Comparison of ENCODE assay signal across 25 cellular contexts in genomic region chr6:36209606-36210005, GRCh38. TPM values are rescaled to one million over a fixed set of nuclear protein-coding genes. Genes with fewer than 3 reads are reported as not detected.
A peak's percentile ranks its signal among the peaks of the same experiment; 100 is the strongest.
DNase-seq lines count a peak whose midpoint lies in the region; ATAC-seq, FAIRE-seq and TF ChIP-seq lines count a peak whose summit lies in the region.
"Had no signal": no experiment of that assay in that cellular context is flagged by ENCODE, and none has a peak within 500 bp of the region (broad histone marks: within the 10 kb centered on the region; RNA-seq: fewer than 3 reads in every experiment).

No MANE protein-coding gene starts in this region.

- TF ChIP-seq CTCF in HepG2 (CRISPR knock-in tag; IDR thresholded peaks at IDR 0.05) (no peak), right lobe of liver (IDR thresholded peaks at IDR 0.05) (no peak), transverse colon (IDR thresholded peaks at IDR 0.05) (no peak), Calu3 (IDR thresholded peaks at IDR 0.05; ENCODE audit: unreplicated experiment) (no peak)

- BruUV-seq in HepG2 (replicated peaks; lab: Mats Ljungman, UMichigan): no TSS peak
- no TSS peak for BruUV-seq in Calu3 (replicated peaks; lab: Mats Ljungman, UMichigan)

- no peak overlapping the region for H3K4me2 ChIP-seq in HepG2 (ENCODE audit: low read depth, low read length)
- H3K4me2 ChIP-seq: BLaER1, GM23338 had no signal

- peaks cover 45% of the 10 kb centered on the region for H3K36me3 Mint-ChIP-seq in Calu3 (ENCODE audit: insufficient read depth, unreplicated experiment)

- FAIRE-seq in HepG2 (lab: Jason Lieb, UNC): no peak
- FAIRE-seq: A204.1, D721Med, GM12878 had no signal

- TF ChIP-seq POLR2A in HepG2 (IDR thresholded peaks at IDR 0.05; ENCODE audit: insufficient read depth in 1 of 2, low read depth in 2 of 2, low read length in 2 of 2): no peak
- TF ChIP-seq POLR2A in right lobe of liver (IDR thresholded peaks at IDR 0.05): no peak
- no peak for TF ChIP-seq POLR2A in transverse colon (IDR thresholded peaks at IDR 0.05)

- H3K27ac Mint-ChIP-seq in Calu3 (ENCODE audit: unreplicated experiment): no peak overlapping the region
- H3K27ac Mint-ChIP-seq: B cell; CD4-positive, CD25-positive, alpha-beta regulatory T cell; CD8-positive, alpha-beta T cell; GM23338; H9 had no signal

- H3K4me1 ChIP-seq in HepG2 (ENCODE audit: insufficient read depth, low read length) (peaks cover 22% of the 10 kb centered on the region), right lobe of liver (no peaks in the 10 kb centered on the region), mucosa of rectum (ENCODE audit: control insufficient read depth in 2 of 2, insufficient read depth in 2 of 2, low read length in 2 of 2) (peaks cover 20 to 33% of the 10 kb centered on the region in 2 donors), transverse colon (peaks cover 0 to 61% (median 18%) of the 10 kb centered on the region in 4 donors)
- H3K4me1 ChIP-seq: Caco-2 had no signal

- POLR2A ChIA-PET in HepG2 (lab: Yijun Ruan, JAX): interaction anchor here (1.4 kb wide), 1 partner anchor 16 kb away, joined by 3 read pairs; no protein-coding TSS in a partner anchor

- no peaks in the 10 kb centered on the region for H3K9me3 Mint-ChIP-seq in Calu3 (ENCODE audit: low read depth, unreplicated experiment)
- H3K9me3 Mint-ChIP-seq: CD4-positive, CD25-positive, alpha-beta regulatory T cell; CD8-positive, alpha-beta T cell; GM23338; H9 had no signal

- TF ChIP-seq RAD21 in HepG2 (CRISPR knock-in tag; IDR thresholded peaks at IDR 0.05): no peak

- H3K4me3 ChIP-seq in HepG2 (replicated peaks in 1 of 3; ENCODE audit: insufficient read depth in 1 of 3, low read depth in 2 of 3, low read length in 3 of 3) (no peak overlapping the region), right lobe of liver (no peak overlapping the region), mucosa of rectum (ENCODE audit: low read length in 2 of 2) (peak overlapping the region; percentile 5 to 20), transverse colon (no peak overlapping the region)
- H3K4me3 ChIP-seq: BLaER1, GM12878, GM23338 had no signal

- in situ Hi-C loops in HepG2 (cut with HindIII; ENCODE audit: extremely low pct_ligation_motif_present, low pct_unique_long_range_greater_than_20kb) (no loop called here), transverse colon (cut with MboI; ENCODE audit: low pct_ligation_motif_present in 1 of 4, low pct_unique_long_range_greater_than_20kb in 1 of 4, low sequenced_read_pairs in 3 of 4) (loop anchor here in 1 of 4 donors (10.0 kb wide), 1 partner anchor 75 kb away; the partner anchor contains the start of gene MAPK13), KBM-7 (cut with MboI; ENCODE audit: low pct_unique_long_range_greater_than_20kb, low sequenced_read_pairs) (no loop called here)

- H3K27me3 Mint-ChIP-seq in Calu3 (ENCODE audit: unreplicated experiment): no peaks in the 10 kb centered on the region
- H3K27me3 Mint-ChIP-seq: B cell; CD4-positive, CD25-positive, alpha-beta regulatory T cell had no signal

- H3K27ac ChIP-seq in HepG2 (ENCODE audit: extremely low read length, insufficient read depth, low read length) (no peak overlapping the region), right lobe of liver (no peak overlapping the region), mucosa of rectum (ENCODE audit: low read depth in 2 of 2, low read length in 2 of 2) (peak overlapping the region; percentile 86 to 92), transverse colon (peak overlapping the region; percentile 74 to 87 (median 86))
- H3K27ac ChIP-seq: 22Rv1, BLaER1, C4-2B had no signal

- H3K4me1 Mint-ChIP-seq in Calu3 (ENCODE audit: low read depth, unreplicated experiment): no peaks in the 10 kb centered on the region
- H3K4me1 Mint-ChIP-seq: GM23338, H9 had no signal

- no peak overlapping the region for H3K4me3 Mint-ChIP-seq in Calu3 (ENCODE audit: low read depth, unreplicated experiment)
- H3K4me3 Mint-ChIP-seq: B cell; CD4-positive, CD25-positive, alpha-beta regulatory T cell; CD8-positive, alpha-beta T cell; GM23338; H9 had no signal

- H2AFZ ChIP-seq in HepG2 (ENCODE audit: low read length): no peak overlapping the region
- H2AFZ ChIP-seq: GM23338 had no signal

- CTCF ChIA-PET in HepG2 (lab: Yijun Ruan, JAX; ENCODE audit: low intra/inter-chr PET ratio, low total read pairs): no interaction called here
- CTCF ChIA-PET in Calu3 (lab: Charles Lee): no interaction called here

- peaks cover 60 to 95% of the 10 kb centered on the region in 2 experiments for H3K36me3 ChIP-seq in HepG2 (replicated peaks in 1 of 2; ENCODE audit: control insufficient read depth in 1 of 2, insufficient read depth in 2 of 2, low read length in 2 of 2)
- peaks cover 4 to 90% (median 33%) of the 10 kb centered on the region in 4 donors for H3K36me3 ChIP-seq in right lobe of liver
- peaks cover 69 to 82% of the 10 kb centered on the region in 2 donors for H3K36me3 ChIP-seq in mucosa of rectum (ENCODE audit: control insufficient read depth in 2 of 2, insufficient read depth in 2 of 2, low read length in 2 of 2)
- H3K36me3 ChIP-seq in transverse colon: peaks cover 0 to 72% (median 19%) of the 10 kb centered on the region in 4 donors

- ATAC-seq in HepG2 (no peak), right lobe of liver (no peak), left lobe of liver (peak; percentile 32)
- ATAC-seq: CD8-positive, alpha-beta T cell; GM12878; GM23338; HCT116 had no signal

- no peaks in the 10 kb centered on the region for H3K79me2 ChIP-seq in HepG2 (ENCODE audit: insufficient read depth, low read length)

- intact Hi-C loops in HepG2 (cut with micrococcal nuclease; ENCODE audit: unreplicated experiment): no loop called here
- intact Hi-C loops in right lobe of liver (cut with DNase I): no loop called here
- intact Hi-C loops in transverse colon (cut with DNase I; ENCODE audit: low total_unique reads): no loop called here
- intact Hi-C loops in Calu3 (cut with micrococcal nuclease; ENCODE audit: unreplicated experiment): no loop called here

- H3K27me3 ChIP-seq in HepG2 (ENCODE audit: control insufficient read depth in 1 of 2, insufficient read depth in 2 of 2, low read length in 2 of 2) (no peaks in the 10 kb centered on the region), right lobe of liver (no peaks in the 10 kb centered on the region), mucosa of rectum (ENCODE audit: control insufficient read depth in 2 of 2, insufficient read depth in 2 of 2, low read length in 2 of 2) (no peaks in the 10 kb centered on the region), transverse colon (no peaks in the 10 kb centered on the region)
- H3K27me3 ChIP-seq: BLaER1 had no signal

- WGBS in HepG2 (ENCODE audit: low lambda C conversion rate): 100% methylated on average over 1 of the region's 1 CpG
- WGBS in right lobe of liver (ENCODE audit: insufficient coverage, low coverage, low lambda C conversion rate, missing lambda C conversion rate): 100% methylated on average over 1 of the region's 1 CpG
- 69% methylated on average over 1 of the region's 1 CpG; no CpG with 5 or more reads in 1 of the 2 donors for WGBS in transverse colon (ENCODE audit: low coverage in 1 of 2), 2 donors

- no peaks in the 10 kb centered on the region for H3K9me3 ChIP-seq in HepG2 (ENCODE audit: low read length)
- no peaks in the 10 kb centered on the region for H3K9me3 ChIP-seq in right lobe of liver
- H3K9me3 ChIP-seq in mucosa of rectum (ENCODE audit: control insufficient read depth in 2 of 2, low read length in 2 of 2): no peaks in the 10 kb centered on the region
- H3K9me3 ChIP-seq in transverse colon: no peaks in the 10 kb centered on the region
- H3K9me3 ChIP-seq: Caco-2 had no signal

- H3K9ac ChIP-seq in HepG2 (ENCODE audit: insufficient read depth, low read depth, low read length): no peak overlapping the region
- no peak overlapping the region for H3K9ac ChIP-seq in mucosa of rectum (ENCODE audit: low read depth in 1 of 2, low read length in 2 of 2)
- H3K9ac ChIP-seq: BLaER1 had no signal

- H4K20me1 ChIP-seq in HepG2 (ENCODE audit: insufficient read depth, low read length): no peaks in the 10 kb centered on the region

- peak; percentile 16 for DNase-seq in HepG2 (ENCODE audit: low spot score)
- DNase-seq in right lobe of liver: no peak
- DNase-seq in left lobe of liver (ENCODE audit: low spot score): no peak
- peak; percentile 43 for DNase-seq in transverse colon
- no peak for DNase-seq in NCI-H526 (lab: John Stamatoyannopoulos, UW)
- DNase-seq in Calu3: no peak
- DNase-seq in KBM-7: no peak
- DNase-seq: Caco-2; CD4-positive, CD25-positive, alpha-beta regulatory T cell; CD8-positive, alpha-beta T cell; DMS 273 treated with DMSO at 0.1 percent for 48 hours; DMS79; EL; GDM1; H9 had no signal

- TF ChIP-seq EP300 in HepG2 (IDR thresholded peaks at IDR 0.05; ENCODE audit: low read depth in 2 of 2, low read length in 2 of 2): no peak
- TF ChIP-seq EP300 in HepG2 (CRISPR knock-in tag; IDR thresholded peaks at IDR 0.05; ENCODE audit: borderline replicate concordance): no peak
- TF ChIP-seq EP300 in transverse colon (IDR thresholded peaks at IDR 0.05; ENCODE audit: low read depth): no peak

RNA-seq across cellular contexts. Expression of gene BRPF3, which starts 13.1 kb away (rescaled TPM):
- 12.3 and 14.7 TPM in 2 replicates for total RNA-seq in HepG2 (2016; rRNA removed; fragmentation: Illumina TruSeq; extraction: Trizol)
- total RNA-seq in HepG2 (2016; cell fraction: cytosol; rRNA removed; fragmentation: Illumina TruSeq; extraction: Trizol; ENCODE audit: low read depth): 2.7 and 4.1 TPM in 2 replicates
- total RNA-seq in HepG2 (2016; cell fraction: insoluble cytoplasmic fraction; rRNA removed; fragmentation: Illumina TruSeq; extraction: Trizol): 13.1 and 13.7 TPM in 2 replicates
- total RNA-seq in HepG2 (2016; cell fraction: membrane; rRNA removed; fragmentation: Illumina TruSeq; extraction: Trizol): 13.7 and 14.6 TPM in 2 replicates
- total RNA-seq in HepG2 (2016; cell fraction: nucleus; rRNA removed; fragmentation: Illumina TruSeq; extraction: Trizol): 20.5 and 24.2 TPM in 2 replicates
- polyA plus RNA-seq in HepG2 (2011; rRNA removed): 22.9 and 25.2 TPM in 2 replicates
- 17.0 and 19.9 TPM in 2 replicates for polyA plus RNA-seq in HepG2 (2011; cell fraction: cytosol; rRNA removed)
- polyA plus RNA-seq in HepG2 (2011; cell fraction: nucleus; rRNA removed): 34.9 and 37.6 TPM in 2 replicates
- polyA plus RNA-seq in HepG2 (2012): 27.0 and 27.6 TPM in 2 replicates
- 3.5 and 4.2 TPM in 2 replicates for polyA plus RNA-seq in HepG2 (2016; cell fraction: cytosol; fragmentation: Illumina TruSeq; extraction: Trizol; ENCODE audit: low read depth)
- 29.3 and 35.1 TPM in 2 replicates for polyA plus RNA-seq in HepG2 (2016; cell fraction: insoluble cytoplasmic fraction; fragmentation: Illumina TruSeq; extraction: Trizol; ENCODE audit: low read depth)
- 18.5 and 19.9 TPM in 2 replicates for polyA plus RNA-seq in HepG2 (2016; cell fraction: membrane; fragmentation: Illumina TruSeq; extraction: Trizol; ENCODE audit: low read depth)
- polyA plus RNA-seq in HepG2 (2016; cell fraction: nucleus; fragmentation: Illumina TruSeq; extraction: Trizol; ENCODE audit: insufficient read depth, low read depth): 41.3 and 46.6 TPM in 2 replicates
- 16.1 and 49.4 TPM in 2 replicates for polyA minus RNA-seq in HepG2 (2011; rRNA and poly(A)+ RNA removed; ENCODE audit: low replicate concordance)
- polyA minus RNA-seq in HepG2 (2011; cell fraction: cytosol; rRNA and poly(A)+ RNA removed): 10.9 and 14.6 TPM in 2 replicates
- polyA minus RNA-seq in HepG2 (2011; cell fraction: nucleus; rRNA and poly(A)+ RNA removed): 61.0 and 69.4 TPM in 2 replicates
- total RNA-seq in right lobe of liver: 10 to 100 TPM; 14.2 to 20.8 (median 18.6) TPM
- total RNA-seq in left lobe of liver: 18.4 TPM
- 100 to 1,000 TPM in 2 of 4 donors, 10 to 100 TPM in 2; 74.8 to 209 (median 90.6) TPM for total RNA-seq in transverse colon
- total RNA-seq in Calu3 (2022): 49.1 and 49.7 TPM in 2 replicates

Comparison
In these comparisons a context has a peak if more than half of its experiments do, and no peak if none do; other contexts are left out.
1. DNase-seq: peak in HepG2 (single experiment) and transverse colon (single experiment); none in right lobe of liver (0 of 3), left lobe of liver (single experiment), NCI-H526 (0 of 2), Calu3 (single experiment) and KBM-7 (single experiment).
2. H3K27ac ChIP-seq: peak in mucosa of rectum (2 of 2) and transverse colon (4 of 4); none in HepG2 (single experiment) and right lobe of liver (0 of 3).
3. H3K4me3 ChIP-seq: peak in mucosa of rectum (2 of 2); none in HepG2 (0 of 3), right lobe of liver (0 of 3) and transverse colon (0 of 4).